Comparison of ENCODE assay signal across 18 cellular contexts in the genomic region with DNA sequence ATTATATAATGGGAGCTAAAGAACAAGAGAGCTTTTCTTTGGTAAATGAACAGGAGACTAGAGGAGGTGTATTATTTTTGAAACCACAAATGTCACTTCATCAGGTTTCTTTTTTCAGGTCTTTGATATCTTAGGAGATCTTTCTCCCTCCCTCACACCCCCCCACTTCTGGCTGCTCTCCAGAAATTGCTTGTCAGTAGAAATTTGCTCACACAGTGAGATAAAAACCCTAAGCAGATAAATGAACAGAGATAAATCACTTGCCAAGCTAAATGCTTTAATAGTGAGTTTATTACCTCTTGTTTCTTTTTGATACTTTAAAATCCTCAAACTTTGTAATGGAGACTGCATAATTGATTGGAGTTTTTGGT.
A peak's percentile ranks its signal among the peaks of the same experiment; 100 is the strongest.
DNase-seq lines count a peak whose midpoint lies in the region; ATAC-seq, FAIRE-seq and TF ChIP-seq lines count a peak whose summit lies in the region.
"Had no signal": no experiment of that assay in that cellular context is flagged by ENCODE, and none has a peak within 500 bp of the region (broad histone marks: within the 10 kb centered on the region; RNA-seq: fewer than 3 reads in every experiment).

No MANE protein-coding gene starts in this region.

- no peak overlapping the region for H3K4me3 Mint-ChIP-seq in astrocyte (ENCODE audit: unreplicated experiment)
- H3K4me3 Mint-ChIP-seq: nephron, WTC11 had no signal

- H3K27me3 Mint-ChIP-seq in astrocyte (ENCODE audit: low read depth, unreplicated experiment) = no peaks in the 10 kb centered on the region

- peaks cover 33% of the 10 kb centered on the region for H3K4me1 Mint-ChIP-seq in astrocyte (ENCODE audit: low read depth, unreplicated experiment)

- H2AFZ ChIP-seq in astrocyte (ENCODE audit: low read depth, low read length) = no peak overlapping the region

- peak overlapping the region; percentile 63 for H3K27ac Mint-ChIP-seq in astrocyte (ENCODE audit: unreplicated experiment)
- H3K27ac Mint-ChIP-seq: WTC11 had no signal

- TF ChIP-seq CTCF in astrocyte (IDR thresholded peaks at IDR 0.05; ENCODE audit: insufficient read depth, low read depth, low read length) = no peak

- no peaks in the 10 kb centered on the region for H3K9me3 ChIP-seq in astrocyte (ENCODE audit: insufficient read depth, low read depth, low read length)
- H3K9me3 ChIP-seq: gastrocnemius medialis, transverse colon had no signal

- DNase-seq in DMS 273 (lab: John Stamatoyannopoulos, UW; ENCODE audit: unreplicated experiment) (peak; percentile 0), DMS 273 treated with DMSO at 0.1 percent for 48 hours (lab: John Stamatoyannopoulos, UW) (no peak), NCI-H1436 (lab: John Stamatoyannopoulos, UW) (peak; percentile 16), astrocyte (ENCODE audit: low read depth) (peak; percentile 73), putamen (ENCODE audit: low spot score) (peak; percentile 7), Kasumi-1 (lab: John Stamatoyannopoulos, UW) (no peak)
- DNase-seq: activated T-cell treated with anti-CD3 and anti-CD28 coated beads for 4 hours, amniotic stem cell, gastrocnemius medialis, transverse colon had no signal

- H3K36me3 Mint-ChIP-seq in astrocyte (ENCODE audit: low read depth, unreplicated experiment) = no peaks in the 10 kb centered on the region

- H3K9me3 Mint-ChIP-seq in astrocyte (ENCODE audit: unreplicated experiment) = peaks cover 2% of the 10 kb centered on the region

- H3K9ac ChIP-seq in astrocyte (ENCODE audit: low read length) = peak overlapping the region; percentile 61

- peaks cover 22% of the 10 kb centered on the region for H3K4me1 ChIP-seq in astrocyte (ENCODE audit: insufficient read depth, low read length)
- H3K4me1 ChIP-seq: gastrocnemius medialis, transverse colon had no signal

- H3K27me3 ChIP-seq in astrocyte (ENCODE audit: insufficient read depth, low read length) = no peaks in the 10 kb centered on the region
- H3K27me3 ChIP-seq: gastrocnemius medialis, transverse colon had no signal

- ATAC-seq in HG03457 (IDR thresholded peaks at IDR 0.05; ENCODE audit: unreplicated experiment) (no peak), HG02885 (IDR thresholded peaks at IDR 0.05; ENCODE audit: poor library complexity, unreplicated experiment) (no peak)
- ATAC-seq: gastrocnemius medialis had no signal

- H3K4me3 ChIP-seq in astrocyte (ENCODE audit: insufficient read depth, low read depth, low read length) = peak overlapping the region; percentile 35
- H3K4me3 ChIP-seq: gastrocnemius medialis, GM12878, SK-N-MC, transverse colon had no signal

- FAIRE-seq in astrocyte (lab: Jason Lieb, UNC) = peak; percentile 74
- FAIRE-seq: GM12878, H54 had no signal

- H3K4me2 ChIP-seq in astrocyte (ENCODE audit: low read length) = peak overlapping the region; percentile 78

- H3K27ac ChIP-seq in astrocyte (ENCODE audit: low read depth, low read length) = peak overlapping the region; percentile 60
- H3K27ac ChIP-seq: 22Rv1, gastrocnemius medialis, SK-N-MC, transverse colon had no signal

- no peaks in the 10 kb centered on the region for H3K36me3 ChIP-seq in astrocyte (ENCODE audit: insufficient read depth, low read length)
- H3K36me3 ChIP-seq: gastrocnemius medialis, transverse colon had no signal

- no peaks in the 10 kb centered on the region for H4K20me1 ChIP-seq in astrocyte (ENCODE audit: insufficient read depth, low read length)

- no peaks in the 10 kb centered on the region for H3K79me2 ChIP-seq in astrocyte (ENCODE audit: insufficient read depth, low read length)

Comparison
In these comparisons a context has a peak if more than half of its experiments do, and no peak if none do; other contexts are left out.
1. DNase-seq: peak in DMS 273 (single experiment), NCI-H1436 (single experiment), astrocyte (single experiment) and putamen (single experiment); none in DMS 273 treated with DMSO at 0.1 percent for 48 hours (single experiment) and Kasumi-1 (0 of 2).